In genomic region chr17:28722413-28723158, GRCh38 we compare ENCODE assay signal across 10 cellular contexts. TPM values are rescaled to one million over a fixed set of nuclear protein-coding genes. Genes with fewer than 3 reads are reported as not detected.
DNase-seq lines count a peak whose midpoint lies in the region; ATAC-seq and TF ChIP-seq lines count a peak whose summit lies in the region.
"Had no signal": no experiment of that assay in that cellular context is flagged by ENCODE, and none has a peak within 500 bp of the region (broad histone marks: within the 10 kb centered on the region; RNA-seq: fewer than 3 reads in every experiment).

No MANE protein-coding gene starts in this region.

- DNase-seq in activated T-cell treated with anti-CD3 and anti-CD28 coated beads, Interleukin-2, amount 50 U/mL, for 72 hours: no peak
- no peak for DNase-seq in activated T-cell treated with anti-CD3 and anti-CD28 coated beads, Interleukin-2, amount 50 U/mL, for 1 hour
- DNase-seq in PC-9 (no peak), epithelial cell of proximal tubule (ENCODE audit: low read depth) (no peak), smooth muscle cell (lab: John Stamatoyannopoulos, UW; ENCODE audit: unreplicated experiment) (no peak), NCI-H446 treated with DMSO at 0.1 percent for 48 hours (lab: John Stamatoyannopoulos, UW) (no peak), HPDE6-E6E7 (ENCODE audit: extremely low spot score) (no peak), NCI-H1436 (lab: John Stamatoyannopoulos, UW) (no peak)
- DNase-seq: NK-92 treated with Interleukin-12 subunit alpha and Interleukin-12 subunit beta, amount 100 ng/mL, for 24 hours had no signal

- H3K4me3 ChIP-seq in PC-9: peak overlapping the region; percentile 87; the same call in 1 of the 2 replicates
- peak overlapping the region; percentile 96 for H3K4me3 ChIP-seq in epithelial cell of proximal tubule (ENCODE audit: low read depth, low read length)
- H3K4me3 ChIP-seq in smooth muscle cell: no peak overlapping the region

- H3K79me2 ChIP-seq in PC-9 (ENCODE audit: low read depth) (peaks cover 62% of the 10 kb centered on the region), smooth muscle cell (ENCODE audit: low read depth) (peaks cover 32% of the 10 kb centered on the region)

- H3F3A ChIP-seq in PC-9 (ENCODE audit: insufficient read depth, low read depth) (peaks cover 79% of the 10 kb centered on the region), smooth muscle cell (ENCODE audit: low read depth) (peaks cover 37% of the 10 kb centered on the region)

- peaks cover 69% of the 10 kb centered on the region for H3K4me1 Mint-ChIP-seq in activated T-cell treated with anti-CD3 and anti-CD28 coated beads, Interleukin-2, amount 50 U/mL, for 72 hours (ENCODE audit: low read depth)

- H3K4me3 Mint-ChIP-seq in activated T-cell treated with anti-CD3 and anti-CD28 coated beads, Interleukin-2, amount 50 U/mL, for 72 hours: peak overlapping the region; percentile 96 to 99
- H3K4me3 Mint-ChIP-seq: dendritic cell treated with granulocyte-macrophage colony-stimulating factor and Interleukin-4, amounts not matched to agents 40 ng/mL and 50 ng/mL, for 4 days had no signal

- H3K27me3 Mint-ChIP-seq in activated T-cell treated with anti-CD3 and anti-CD28 coated beads, Interleukin-2, amount 50 U/mL, for 72 hours (ENCODE audit: low read depth): peaks cover 6% of the 10 kb centered on the region

- H3K4me1 ChIP-seq in PC-9 (replicated peaks; ENCODE audit: insufficient read depth): peaks cover 49% of the 10 kb centered on the region
- H3K4me1 ChIP-seq in smooth muscle cell (ENCODE audit: low read depth): peaks cover 34% of the 10 kb centered on the region

- peaks cover 36% of the 10 kb centered on the region for H3K36me3 ChIP-seq in PC-9 (ENCODE audit: low read depth)
- no peaks in the 10 kb centered on the region for H3K36me3 ChIP-seq in smooth muscle cell (ENCODE audit: low read depth)

- H3K4me2 ChIP-seq in PC-9 (peak overlapping the region; percentile 97), smooth muscle cell (no peak overlapping the region)

- no peaks in the 10 kb centered on the region for H3K9me2 ChIP-seq in PC-9 (ENCODE audit: insufficient read depth)

- no peak overlapping the region for H3K9ac ChIP-seq in smooth muscle cell (ENCODE audit: low read depth)

- no peak for ATAC-seq in activated T-cell treated with anti-CD3 and anti-CD28 coated beads, Interleukin-2, amount 50 U/mL, for 72 hours (replicated peaks in 1 of 2)

- H2AFZ ChIP-seq in PC-9: no peak overlapping the region
- H2AFZ ChIP-seq in smooth muscle cell (ENCODE audit: low read depth): no peak overlapping the region

- H3K9me3 ChIP-seq in PC-9 (ENCODE audit: insufficient read depth, low read depth) (no peaks in the 10 kb centered on the region), smooth muscle cell (replicated peaks; ENCODE audit: low read depth) (no peaks in the 10 kb centered on the region)

- TF ChIP-seq CTCF in PC-9 (conservative IDR thresholded peaks at IDR 0.05) (no peak), epithelial cell of proximal tubule (conservative IDR thresholded peaks at IDR 0.05; ENCODE audit: low read depth, low read length) (no peak), smooth muscle cell (IDR thresholded peaks at IDR 0.05; ENCODE audit: borderline replicate concordance, insufficient read depth, poor library complexity, severe bottlenecking) (no peak)

- 81% methylated on average over 7 of the region's 7 CpGs for WGBS in smooth muscle cell (ENCODE audit: low lambda C conversion rate)

- intact Hi-C loops in PC-9 (cut with micrococcal nuclease; ENCODE audit: unreplicated experiment): loop anchor here (10.0 kb wide), 1 partner anchor 392 kb away; no protein-coding TSS in a partner anchor

- peak overlapping the region; percentile 82 for H3K27ac ChIP-seq in PC-9
- peak overlapping the region; percentile 98 for H3K27ac ChIP-seq in smooth muscle cell (ENCODE audit: low read depth)

- POLR2A ChIA-PET in PC-9 (lab: Charles Lee; ENCODE audit: unreplicated experiment): interaction anchor here (0.7 kb wide), 1 partner anchor 78 kb away, joined by 3 read pairs; no protein-coding TSS in a partner anchor

- peaks cover 44% of the 10 kb centered on the region for H4K20me1 ChIP-seq in PC-9 (ENCODE audit: insufficient read depth)
- peaks cover 47% of the 10 kb centered on the region for H4K20me1 ChIP-seq in smooth muscle cell (ENCODE audit: low read depth)

- H3K27me3 ChIP-seq in PC-9 (ENCODE audit: insufficient read depth, low read depth) (no peaks in the 10 kb centered on the region), smooth muscle cell (ENCODE audit: low read depth) (no peaks in the 10 kb centered on the region)

- H3K27ac Mint-ChIP-seq in activated T-cell treated with anti-CD3 and anti-CD28 coated beads, Interleukin-2, amount 50 U/mL, for 72 hours: peak overlapping the region; percentile 73
- H3K27ac Mint-ChIP-seq: dendritic cell treated with granulocyte-macrophage colony-stimulating factor and Interleukin-4, amounts not matched to agents 40 ng/mL and 50 ng/mL, for 4 days had no signal

- no TSS peak for BruUV-seq in PC-9 (replicated peaks; lab: Mats Ljungman, UMichigan)

- CTCF ChIA-PET in PC-9 (lab: Charles Lee): interaction anchor here (0.6 kb wide), 1 partner anchor 146 kb away, joined by 7 read pairs; the partner anchor contains the start of gene ALDOC

- peaks cover 18 to 30% of the 10 kb centered on the region in 2 donors for H3K36me3 Mint-ChIP-seq in activated T-cell treated with anti-CD3 and anti-CD28 coated beads, Interleukin-2, amount 50 U/mL, for 72 hours (ENCODE audit: insufficient read depth in 2 of 2)

- no peaks in the 10 kb centered on the region for H3K9me3 Mint-ChIP-seq in activated T-cell treated with anti-CD3 and anti-CD28 coated beads, Interleukin-2, amount 50 U/mL, for 72 hours
- H3K9me3 Mint-ChIP-seq: dendritic cell treated with granulocyte-macrophage colony-stimulating factor and Interleukin-4, amounts not matched to agents 40 ng/mL and 50 ng/mL, for 4 days had no signal

RNA-seq across cellular contexts. Expression of gene RPL23A, which starts 2.8 kb away (rescaled TPM):
- total RNA-seq in activated T-cell treated with anti-CD3 and anti-CD28 coated beads, Interleukin-2, amount 50 U/mL, for 72 hours: 1,000 to 10,000 TPM; 2,006 to 2,174 TPM
- total RNA-seq in PC-9 (2021): 1,474 and 1,510 TPM in 2 replicates
- total RNA-seq in epithelial cell of proximal tubule: 746 and 818 TPM in 2 replicates
- 626 and 629 TPM in 2 replicates for total RNA-seq in smooth muscle cell
- 1,149 and 1,234 TPM in 2 replicates for polyA plus RNA-seq in smooth muscle cell

RNA-seq across cellular contexts. Expression of gene TLCD1, which starts 3.4 kb away (rescaled TPM):
- total RNA-seq in activated T-cell treated with anti-CD3 and anti-CD28 coated beads, Interleukin-2, amount 50 U/mL, for 72 hours: 1 to 10 TPM; 5.2 to 9.0 TPM
- 14.7 and 19.4 TPM in 2 replicates for total RNA-seq in PC-9 (2021)
- 14.5 and 14.7 TPM in 2 replicates for total RNA-seq in epithelial cell of proximal tubule
- total RNA-seq in smooth muscle cell: 14.7 and 21.9 TPM in 2 replicates
- polyA plus RNA-seq in smooth muscle cell: 11.2 and 15.6 TPM in 2 replicates

RNA-seq across cellular contexts. Expression of gene RAB34, which starts 4.9 kb away (rescaled TPM):
- 10 to 100 TPM; 10.4 to 17.3 TPM for total RNA-seq in activated T-cell treated with anti-CD3 and anti-CD28 coated beads, Interleukin-2, amount 50 U/mL, for 72 hours
- total RNA-seq in PC-9 (2021) (161 and 174 TPM in 2 replicates), epithelial cell of proximal tubule (558 and 649 TPM in 2 replicates), smooth muscle cell (141 and 208 TPM in 2 replicates)
- polyA plus RNA-seq in smooth muscle cell: 256 and 289 TPM in 2 replicates

RNA-seq across cellular contexts. Expression of gene NEK8, which starts 6.0 kb away (rescaled TPM):
- 10 to 100 TPM in 1 of 2 donors, 1 to 10 TPM in 1; 6.9 to 10.9 TPM for total RNA-seq in activated T-cell treated with anti-CD3 and anti-CD28 coated beads, Interleukin-2, amount 50 U/mL, for 72 hours
- total RNA-seq in PC-9 (2021): 11.5 and 12.1 TPM in 2 replicates
- 4.3 and 8.4 TPM in 2 replicates for total RNA-seq in epithelial cell of proximal tubule
- 1.2 and 2.8 TPM in 2 replicates for total RNA-seq in smooth muscle cell
- polyA plus RNA-seq in smooth muscle cell: 4.6 TPM in 2 replicates

RNA-seq across cellular contexts. Expression of gene PROCA1, which starts 10.9 kb away (rescaled TPM):
- 1 to 10 TPM; 8.0 to 9.6 TPM for total RNA-seq in activated T-cell treated with anti-CD3 and anti-CD28 coated beads, Interleukin-2, amount 50 U/mL, for 72 hours
- total RNA-seq in PC-9 (2021) (14.2 and 15.8 TPM in 2 replicates), epithelial cell of proximal tubule (under 0.01 and 0.58 TPM in 2 replicates), smooth muscle cell (1.9 and 3.0 TPM in 2 replicates)
- polyA plus RNA-seq in smooth muscle cell: 1.8 and 3.0 TPM in 2 replicates
